Comparison of ENCODE assay signal across 34 cellular contexts in genomic region chr14:42673963-42674362, GRCh38.
"Had no signal": no experiment of that assay in that cellular context is flagged by ENCODE, and none has a peak within 500 bp of the region (broad histone marks: within the 10 kb centered on the region; RNA-seq: fewer than 3 reads in every experiment).

No MANE protein-coding gene starts in this region.

- H3K9me3 ChIP-seq: MG63 had no signal

- DNase-seq: Kasumi-1, MG63, MM.1S, MV-4-11, NCI-H1048, NCI-H1092, NCI-H1092 treated with DMSO at 0.1 percent for 48 hours, NCI-H1105, NCI-H1105 treated with DMSO at 0.1 percent for 48 hours, NCI-H1417, NCI-H1417 treated with DMSO at 0.1 percent for 48 hours, NCI-H1436, NCI-H1436 treated with DMSO at 0.1 percent for 48 hours, NCI-H146, NCI-H1694, NCI-H1694 treated with DMSO at 0.1 percent for 48 hours, NCI-H187, NCI-H187 treated with DMSO at 0.1 percent for 48 hours, NCI-H1930, NCI-H2029, NCI-H2029 treated with DMSO at 0.1 percent for 48 hours, NCI-H2081, NCI-H2081 treated with DMSO at 0.1 percent for 48 hours, NCI-H2107, NCI-H2171, NCI-H2171 treated with DMSO at 0.1 percent for 48 hours, NCI-H2227 treated with DMSO at 0.1 percent for 48 hours, NCI-H226, NCI-H345, NCI-H446, NCI-H446 treated with DMSO at 0.1 percent for 48 hours, NCI-H510A, NCI-H510A treated with DMSO at 0.1 percent for 48 hours had no signal

- H3K27me3 ChIP-seq: MG63 had no signal

- H3K4me2 ChIP-seq: KMS-11 had no signal

- H3K9ac ChIP-seq: KMS-11 had no signal

- H3K27ac ChIP-seq: KMS-11 had no signal

- H3K36me3 ChIP-seq: MG63 had no signal

- H3K4me3 ChIP-seq: MG63 had no signal
